Comparison of ENCODE assay signal across 7 cellular contexts in the genomic region with DNA sequence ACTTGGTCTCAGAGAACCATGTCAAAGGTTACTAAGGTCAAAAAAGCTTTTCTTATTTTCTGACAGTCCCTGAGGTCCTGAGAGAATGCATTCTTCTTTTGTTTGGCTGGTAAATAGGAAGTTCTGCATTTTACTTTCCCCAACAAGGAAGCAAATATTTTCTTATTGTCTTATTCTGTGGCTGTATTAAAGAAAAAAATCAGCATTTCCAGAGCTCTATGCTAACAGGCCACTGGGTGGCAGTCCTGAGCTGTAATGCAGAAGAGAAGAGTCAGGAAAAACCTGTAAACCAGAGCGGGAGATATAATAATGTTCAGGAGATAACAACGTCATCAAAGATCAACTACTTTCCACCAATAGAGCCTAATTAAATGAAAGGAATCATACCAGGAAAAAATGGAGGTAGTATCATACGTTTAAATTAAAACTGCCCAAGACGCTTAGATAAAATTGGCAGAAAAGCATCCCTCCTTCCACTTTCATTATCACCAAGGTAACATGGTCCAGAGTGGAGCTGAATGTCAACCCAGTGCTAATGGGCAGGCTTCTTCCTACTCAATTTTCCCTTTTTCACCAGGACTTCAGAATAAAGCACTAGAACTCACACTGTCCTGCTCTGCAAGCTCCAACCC. TPM values are rescaled to one million over a fixed set of nuclear protein-coding genes. Genes with fewer than 3 reads are reported as not detected.
DNase-seq lines count a peak whose midpoint lies in the region; ATAC-seq, FAIRE-seq and TF ChIP-seq lines count a peak whose summit lies in the region.

No MANE protein-coding gene starts in this region.

- no peak overlapping the region for H3K27ac ChIP-seq in vagina

- peak; percentile 66 for FAIRE-seq in GM12891 (lab: Jason Lieb, UNC)

- peak overlapping the region in 1 of 2 donors; percentile 59 for H3K27ac Mint-ChIP-seq in activated naive CD4-positive, alpha-beta T cell treated with anti-CD3 and anti-CD28 coated beads, Interleukin-2, amount 50 U/mL, for 72 hours

- no peaks in the 10 kb centered on the region for H3K27me3 ChIP-seq in vagina

- H3K36me3 ChIP-seq in vagina: no peaks in the 10 kb centered on the region

- intact Hi-C loops in Right ventricle myocardium superior (cut with DNase I): loop anchor here (5.0 kb wide), 1 partner anchor 329 kb away; no protein-coding TSS in a partner anchor
- intact Hi-C loops in vagina (cut with DNase I): no loop called here

- no peak for TF ChIP-seq POLR2A in GM12891 (IDR thresholded peaks at IDR 0.05; ENCODE audit: low read depth, low read length)
- no peak for TF ChIP-seq POLR2A in vagina (IDR thresholded peaks at IDR 0.05)

- peaks cover 6% of the 10 kb centered on the region for H3K4me1 ChIP-seq in vagina

- peak; percentile 52 to 68 for ATAC-seq in activated naive CD4-positive, alpha-beta T cell treated with anti-CD3 and anti-CD28 coated beads, Interleukin-2, amount 50 U/mL, for 72 hours
- peak; percentile 75 for ATAC-seq in Right ventricle myocardium superior (ENCODE audit: poor library complexity)

- H3K9me3 Mint-ChIP-seq in activated naive CD4-positive, alpha-beta T cell treated with anti-CD3 and anti-CD28 coated beads, Interleukin-2, amount 50 U/mL, for 72 hours: no peaks in the 10 kb centered on the region

- no peaks in the 10 kb centered on the region for H3K36me3 Mint-ChIP-seq in activated naive CD4-positive, alpha-beta T cell treated with anti-CD3 and anti-CD28 coated beads, Interleukin-2, amount 50 U/mL, for 72 hours

- DNase-seq in GM12891 (ENCODE audit: insufficient read length, low spot score): no peak
- DNase-seq in NCI-H1092 (lab: John Stamatoyannopoulos, UW): peak; percentile 26
- peak; percentile 71 for DNase-seq in SKM-1 treated with dmso at 0.1 percent for 144 hours (lab: John Stamatoyannopoulos, UW; ENCODE audit: unreplicated experiment)
- DNase-seq in activated naive CD4-positive, alpha-beta T cell treated with anti-CD3 and anti-CD28 coated beads, Interleukin-2, amount 50 U/mL, for 72 hours (ENCODE audit: low spot score in 2 of 2): peak in 1 of 2 donors; percentile 68
- peak; percentile 69 for DNase-seq in Right ventricle myocardium superior
- peak; percentile 68 for DNase-seq in renal cortical epithelial cell (ENCODE audit: low read depth)
- DNase-seq in vagina (ENCODE audit: extremely low spot score in 2 of 2): no peak

- TF ChIP-seq CTCF in vagina (IDR thresholded peaks at IDR 0.05): peak; percentile 70 to 94 (median 76)

- H3K9me3 ChIP-seq in vagina: no peaks in the 10 kb centered on the region

- peak overlapping the region; percentile 24 to 33 for H3K4me3 ChIP-seq in vagina

TF ChIP-seq in GM12891, 5 proteins besides CTCF, POLR2A, EP300 and RAD21:
- TF ChIP-seq POLR2AphosphoS5 (IDR thresholded peaks at IDR 0.05; ENCODE audit: low read depth, low read length): no peak
- no peak for TF ChIP-seq TAF1 (IDR thresholded peaks at IDR 0.05; ENCODE audit: low read depth, low read length)
- TF ChIP-seq SPI1 (IDR thresholded peaks at IDR 0.05; ENCODE audit: low read depth, low read length): no peak
- TF ChIP-seq PAX5 (IDR thresholded peaks at IDR 0.05; ENCODE audit: insufficient read depth, low read length, severe bottlenecking): no peak
- no peak for TF ChIP-seq POU2F2 (IDR thresholded peaks at IDR 0.05; ENCODE audit: low read depth, low read length)

RNA-seq across cellular contexts. Expression of gene CARMIL1, which starts 55.6 kb away (rescaled TPM):
- polyA plus RNA-seq in GM12891 (2012; ENCODE audit: low read depth, missing spikeins): 0.26 TPM
- 10 to 100 TPM in 1 of 2 donors, 1 to 10 TPM in 1; 5.2 to 13.4 TPM for total RNA-seq in activated naive CD4-positive, alpha-beta T cell treated with anti-CD3 and anti-CD28 coated beads, Interleukin-2, amount 50 U/mL, for 72 hours
- 3.4 TPM for total RNA-seq in Right ventricle myocardium superior
- 37.0 and 55.7 TPM in 2 replicates for total RNA-seq in renal cortical epithelial cell
- total RNA-seq in vagina: 19.6 TPM

Comparison
In these comparisons a context has a peak if more than half of its experiments do, and no peak if none do; other contexts are left out.
1. DNase-seq: peak in NCI-H1092 (single experiment), SKM-1 treated with dmso at 0.1 percent for 144 hours (single experiment), Right ventricle myocardium superior (single experiment) and renal cortical epithelial cell (single experiment); none in GM12891 (single experiment) and vagina (0 of 2).